Comparison of ENCODE assay signal across 15 cellular contexts in the genomic region with DNA sequence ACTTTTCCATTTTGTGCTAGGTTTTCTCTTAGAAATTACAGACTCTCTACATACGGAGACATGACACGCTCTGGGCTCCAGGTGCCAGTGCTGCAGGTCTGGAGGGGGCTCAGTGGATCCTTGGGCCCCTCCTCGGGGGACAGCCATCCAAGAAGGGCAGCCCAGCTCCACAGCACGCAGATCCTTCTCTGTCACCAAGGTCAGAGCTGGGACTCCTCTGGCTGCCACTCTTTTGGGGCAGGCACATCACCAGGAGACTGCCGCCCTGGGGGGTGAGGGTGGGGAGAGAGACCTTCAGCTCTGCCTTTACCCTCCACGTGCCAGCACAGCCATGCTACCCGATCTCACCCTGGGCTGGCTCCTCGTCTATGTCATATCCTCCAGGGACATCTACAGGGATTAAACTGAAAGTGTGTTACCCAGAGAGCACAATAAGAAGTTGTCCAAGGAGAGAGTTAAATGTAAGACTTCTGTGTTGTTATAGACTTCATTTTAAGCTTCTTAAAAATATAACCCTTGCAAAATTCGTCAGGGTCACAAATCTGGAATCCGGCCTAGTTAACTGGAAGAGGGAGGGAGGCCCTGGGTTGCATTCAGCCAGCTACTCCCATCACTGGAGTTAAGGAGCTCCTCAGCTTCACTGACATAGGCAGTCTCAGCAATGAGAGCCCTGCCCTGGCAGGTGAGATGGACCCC.
DNase-seq lines count a peak whose midpoint lies in the region; ATAC-seq and TF ChIP-seq lines count a peak whose summit lies in the region.
"Had no signal": no experiment of that assay in that cellular context is flagged by ENCODE, and none has a peak within 500 bp of the region (broad histone marks: within the 10 kb centered on the region; RNA-seq: fewer than 3 reads in every experiment).

No MANE protein-coding gene starts in this region.

- TF ChIP-seq POLR2A in esophagus squamous epithelium (IDR thresholded peaks at IDR 0.05), result no peak

- H3K4me3 ChIP-seq in left ventricle myocardium inferior, result no peak overlapping the region
- H3K4me3 ChIP-seq in esophagus squamous epithelium, result no peak overlapping the region
- no peak overlapping the region for H3K4me3 ChIP-seq in osteoblast (ENCODE audit: insufficient read depth, low read length)
- H3K4me3 ChIP-seq: GM12878, thyroid gland had no signal

- TF ChIP-seq CTCF in left ventricle myocardium inferior (IDR thresholded peaks at IDR 0.05; ENCODE audit: borderline replicate concordance), result no peak
- no peak for TF ChIP-seq CTCF in esophagus squamous epithelium (IDR thresholded peaks at IDR 0.05)
- no peak for TF ChIP-seq CTCF in osteoblast (IDR thresholded peaks at IDR 0.05; ENCODE audit: extremely low read depth, low read depth, low read length)

- WGBS in esophagus squamous epithelium, 2 donors, result 35 to 38% methylated on average over 4 of the region's 10 CpGs

- H3K9me3 ChIP-seq in left ventricle myocardium inferior (replicated peaks) (no peaks in the 10 kb centered on the region), esophagus squamous epithelium (no peaks in the 10 kb centered on the region), osteoblast (ENCODE audit: low read depth, low read length) (no peaks in the 10 kb centered on the region)
- H3K9me3 ChIP-seq: thyroid gland had no signal

- intact Hi-C loops in left ventricle myocardium inferior (cut with micrococcal nuclease), result no loop called here
- intact Hi-C loops in left ventricle myocardium superior (cut with micrococcal nuclease), result no loop called here
- intact Hi-C loops in esophagus squamous epithelium (cut with DNase I), result no loop called here

- ATAC-seq in left ventricle myocardium superior (no peak), GM18873 (IDR thresholded peaks at IDR 0.05; ENCODE audit: low FRiP score, unreplicated experiment) (no peak)
- ATAC-seq: activated T-cell treated with anti-CD3 and anti-CD28 coated beads, Interleukin-2, amount 50 U/mL, for 4 hours; effector memory CD8-positive, alpha-beta T cell; GM12878 had no signal

- DNase-seq in left ventricle myocardium inferior (no peak), left ventricle myocardium superior (no peak), esophagus squamous epithelium (lab: John Stamatoyannopoulos, UW) (no peak), osteoblast (ENCODE audit: insufficient read length, low spot score, missing footprints) (peak; percentile 91), COLO668 (lab: John Stamatoyannopoulos, UW; ENCODE audit: unreplicated experiment) (no peak), ecto neural progenitor cell (ENCODE audit: low spot score) (no peak), HuH-7.5 (ENCODE audit: low spot score) (no peak)
- DNase-seq: activated T-cell treated with anti-CD3 and anti-CD28 coated beads, Interleukin-2, amount 50 U/mL, for 4 hours; brain microvascular endothelial cell; DMS79 treated with DMSO at 0.1 percent for 48 hours; effector memory CD8-positive, alpha-beta T cell; OCI-M1; thyroid gland had no signal

- H3K36me3 ChIP-seq in left ventricle myocardium inferior (no peaks in the 10 kb centered on the region), esophagus squamous epithelium (no peaks in the 10 kb centered on the region), osteoblast (ENCODE audit: insufficient read depth, low read length) (no peaks in the 10 kb centered on the region)
- H3K36me3 ChIP-seq: brain microvascular endothelial cell, thyroid gland had no signal

- H2AFZ ChIP-seq in osteoblast (ENCODE audit: low read length), result peak overlapping the region; percentile 47

- H4K20me1 ChIP-seq in osteoblast (ENCODE audit: insufficient read depth, low read length), result no peaks in the 10 kb centered on the region

- peaks cover 86% of the 10 kb centered on the region for H3K79me2 ChIP-seq in osteoblast (ENCODE audit: insufficient read depth, low read length)

- H3K27me3 ChIP-seq in left ventricle myocardium inferior (ENCODE audit: low read depth) (peaks cover 28% of the 10 kb centered on the region), esophagus squamous epithelium (no peaks in the 10 kb centered on the region), osteoblast (ENCODE audit: insufficient read depth, low read length) (no peaks in the 10 kb centered on the region)
- H3K27me3 ChIP-seq: brain microvascular endothelial cell, thyroid gland had no signal

- H3K4me2 ChIP-seq in osteoblast (ENCODE audit: insufficient read depth, low read length), result peak overlapping the region; percentile 56

- H3K4me1 ChIP-seq in left ventricle myocardium inferior (peaks cover 15% of the 10 kb centered on the region), esophagus squamous epithelium (peaks cover 0 to 34% (median 11%) of the 10 kb centered on the region in 3 donors), osteoblast (ENCODE audit: insufficient read depth, low read length) (peaks cover 16% of the 10 kb centered on the region)
- H3K4me1 ChIP-seq: thyroid gland had no signal

- H3K27ac ChIP-seq in left ventricle myocardium inferior (replicated peaks) (peak overlapping the region; percentile 23), esophagus squamous epithelium (peak overlapping the region; percentile 60 to 83 (median 78)), osteoblast (ENCODE audit: low read depth, low read length) (peak overlapping the region; percentile 58)
- H3K27ac ChIP-seq: brain microvascular endothelial cell had no signal

Comparison
In these comparisons a context has a peak if more than half of its experiments do, and no peak if none do; other contexts are left out.
1. H3K27ac ChIP-seq: peak in every context shown above with its lines; median percentile 78 in esophagus squamous epithelium; 58 in osteoblast; 23 in left ventricle myocardium inferior.